ENCODE assay signal across 8 cellular contexts in the genomic region with DNA sequence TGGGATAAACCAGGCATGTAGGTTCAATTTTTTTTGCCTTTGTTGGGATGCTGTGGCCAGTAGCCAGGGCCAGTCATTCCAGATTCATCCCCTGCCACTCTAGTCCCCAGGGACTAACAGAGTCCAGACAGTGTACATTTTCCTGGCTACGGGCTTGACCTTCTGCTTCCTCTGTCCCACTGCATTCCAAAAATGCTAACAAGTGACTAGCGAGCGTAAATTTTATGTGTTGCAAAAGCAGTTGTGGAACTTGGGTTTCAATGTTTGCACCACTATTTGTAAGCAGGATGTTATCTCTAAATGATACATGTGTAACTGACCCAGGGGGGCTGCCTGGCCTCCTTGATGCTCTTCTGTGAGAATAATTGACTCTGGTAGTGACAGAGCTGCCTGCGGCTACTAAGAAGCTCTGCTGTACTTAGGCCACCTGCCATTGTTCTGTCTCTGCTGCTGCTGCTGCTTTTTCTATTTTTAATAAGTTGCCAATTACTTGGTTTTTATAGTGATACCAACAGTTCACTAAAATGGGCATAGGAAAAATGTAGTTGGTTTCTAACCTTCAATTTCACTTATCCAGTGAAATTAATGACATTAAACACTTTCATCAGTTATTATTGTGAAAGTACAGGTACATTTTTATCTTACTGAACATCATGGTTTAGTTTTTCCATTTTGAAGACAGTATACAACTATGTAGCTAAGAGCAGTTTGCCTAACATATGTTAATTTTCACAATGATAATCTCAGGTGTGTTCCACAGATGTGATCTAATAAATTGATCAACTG. TPM values are rescaled to one million over a fixed set of nuclear protein-coding genes. Genes with fewer than 3 reads are reported as not detected.
DNase-seq lines count a peak whose midpoint lies in the region; ATAC-seq and TF ChIP-seq lines count a peak whose summit lies in the region.

No MANE protein-coding gene starts in this region.

- no peaks in the 10 kb centered on the region for H3K9me3 Mint-ChIP-seq in T-cell

- ATAC-seq in T-cell (replicated peaks in 1 of 4): no peak

- H3K4me3 ChIP-seq in fibroblast of pulmonary artery (replicated peaks; ENCODE audit: low read depth, low read length): no peak overlapping the region

- no peaks in the 10 kb centered on the region for H3K27me3 Mint-ChIP-seq in T-cell

- POLR2A ChIA-PET in T-cell (lab: Charles Lee) (no interaction called here), HEK293T (lab: Yijun Ruan, JAX) (no interaction called here)

- no peak for TF ChIP-seq CTCF in fibroblast of pulmonary artery (IDR thresholded peaks at IDR 0.05; ENCODE audit: low read length, missing control alignments)

- H3K27ac Mint-ChIP-seq in T-cell: peak overlapping the region; percentile 92 to 95

- peak; percentile 82 for DNase-seq in GM03348 (ENCODE audit: low spot score)
- DNase-seq in T-cell: no peak
- DNase-seq in fibroblast of pulmonary artery (ENCODE audit: low read depth): peak; percentile 59
- peak; percentile 57 for DNase-seq in retina
- no peak for DNase-seq in NCI-H2196 (lab: John Stamatoyannopoulos, UW; ENCODE audit: unreplicated experiment)
- no peak for DNase-seq in HEK293T (ENCODE audit: extremely low spot score)
- no peak for DNase-seq in stimulated activated CD8-positive, alpha-beta memory T cell treated with anti-CD3 and anti-CD28 coated beads, Interleukin-4, amount 100 ng/mL, for 48 hours
- DNase-seq in GDM1 (lab: John Stamatoyannopoulos, UW): no peak

- peaks cover 14% of the 10 kb centered on the region for H3K36me3 Mint-ChIP-seq in T-cell

- CTCF ChIA-PET in T-cell (lab: Charles Lee) (no interaction called here), HEK293T (lab: Yijun Ruan, JAX) (no interaction called here)

- peak overlapping the region in 1 of 3 donors; percentile 60 for H3K4me3 Mint-ChIP-seq in T-cell

- H3K4me1 Mint-ChIP-seq in T-cell: peaks cover 65 to 80% (median 77%) of the 10 kb centered on the region in 3 donors

TF ChIP-seq in HEK293T, 16 proteins besides CTCF, POLR2A, EP300 and RAD21:
- TF ChIP-seq LEF1 (IDR thresholded peaks at IDR 0.05; ENCODE audit: borderline replicate concordance): no peak
- no peak for TF ChIP-seq SP1 (IDR thresholded peaks at IDR 0.05)
- TF ChIP-seq HDGF (IDR thresholded peaks at IDR 0.05; ENCODE audit: borderline replicate concordance): no peak
- no peak for TF ChIP-seq FOXK2 (IDR thresholded peaks at IDR 0.05)
- no peak for TF ChIP-seq ARNT (IDR thresholded peaks at IDR 0.05)
- TF ChIP-seq FOXA1 (IDR thresholded peaks at IDR 0.05): no peak
- TF ChIP-seq CTBP1 (IDR thresholded peaks at IDR 0.05; ENCODE audit: borderline replicate concordance): no peak
- TF ChIP-seq, protein P1, sequence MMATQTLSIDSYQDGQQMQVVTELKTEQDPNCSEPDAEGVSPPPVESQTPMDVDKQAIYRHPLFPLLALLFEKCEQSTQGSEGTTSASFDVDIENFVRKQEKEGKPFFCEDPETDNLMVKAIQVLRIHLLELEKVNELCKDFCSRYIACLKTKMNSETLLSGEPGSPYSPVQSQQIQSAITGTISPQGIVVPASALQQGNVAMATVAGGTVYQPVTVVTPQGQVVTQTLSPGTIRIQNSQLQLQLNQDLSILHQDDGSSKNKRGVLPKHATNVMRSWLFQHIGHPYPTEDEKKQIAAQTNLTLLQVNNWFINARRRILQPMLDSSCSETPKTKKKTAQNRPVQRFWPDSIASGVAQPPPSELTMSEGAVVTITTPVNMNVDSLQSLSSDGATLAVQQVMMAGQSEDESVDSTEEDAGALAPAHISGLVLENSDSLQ (IDR thresholded peaks at IDR 0.05): no peak
- no peak for TF ChIP-seq ELF4 (IDR thresholded peaks at IDR 0.05)
- TF ChIP-seq SUZ12 (IDR thresholded peaks at IDR 0.05): no peak
- TF ChIP-seq FOXM1 (IDR thresholded peaks at IDR 0.05; ENCODE audit: borderline replicate concordance): no peak
- no peak for TF ChIP-seq NFRKB (IDR thresholded peaks at IDR 0.05)
TF ChIP-seq in HEK293T: peak in this region for 0.

RNA-seq across cellular contexts. Expression of a gene that starts 26.8 kb away (rescaled TPM):
- 100 to 1,000 TPM; 122 to 173 (median 143) TPM for total RNA-seq in T-cell

Comparison
In these comparisons a context has a peak if more than half of its experiments do, and no peak if none do; other contexts are left out.
1. DNase-seq: peak in GM03348 (single experiment), fibroblast of pulmonary artery (single experiment) and retina (single experiment); none in T-cell (0 of 34), NCI-H2196 (single experiment), HEK293T (single experiment), stimulated activated CD8-positive, alpha-beta memory T cell treated with anti-CD3 and anti-CD28 coated beads, Interleukin-4, amount 100 ng/mL, for 48 hours (single experiment) and GDM1 (single experiment).